Comparison of ENCODE assay signal across 35 cellular contexts in the genomic region with DNA sequence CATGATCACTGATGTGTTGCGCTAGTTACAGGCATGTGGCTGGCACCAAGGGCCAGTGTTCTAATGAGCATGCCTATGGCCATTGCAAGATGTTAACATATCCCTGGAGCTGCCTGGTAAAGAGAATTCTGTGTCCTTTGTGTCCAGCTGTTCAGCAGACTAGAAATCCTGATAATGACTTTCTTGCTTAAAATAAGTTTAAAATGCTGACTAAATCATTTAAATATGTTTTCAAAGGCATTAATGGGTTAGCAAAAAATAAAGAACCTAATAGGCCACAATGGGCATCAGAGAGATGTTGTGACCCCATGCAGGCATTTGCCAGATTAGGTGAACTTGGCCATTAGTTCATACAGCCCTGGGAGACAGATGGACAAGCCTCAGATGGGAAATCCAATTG.
"Had no signal": no experiment of that assay in that cellular context is flagged by ENCODE, and none has a peak within 500 bp of the region (broad histone marks: within the 10 kb centered on the region; RNA-seq: fewer than 3 reads in every experiment).

No MANE protein-coding gene starts in this region.

- H3K4me3 ChIP-seq: MG63 had no signal

- DNase-seq: Karpas-422, Kasumi-1, MG63, MM.1S, MV-4-11, NCI-H1048, NCI-H1092, NCI-H1092 treated with DMSO at 0.1 percent for 48 hours, NCI-H1105, NCI-H1105 treated with DMSO at 0.1 percent for 48 hours, NCI-H1417, NCI-H1417 treated with DMSO at 0.1 percent for 48 hours, NCI-H1436, NCI-H1436 treated with DMSO at 0.1 percent for 48 hours, NCI-H146, NCI-H1694, NCI-H1694 treated with DMSO at 0.1 percent for 48 hours, NCI-H187, NCI-H187 treated with DMSO at 0.1 percent for 48 hours, NCI-H1930, NCI-H2029, NCI-H2029 treated with DMSO at 0.1 percent for 48 hours, NCI-H2081, NCI-H2081 treated with DMSO at 0.1 percent for 48 hours, NCI-H2107, NCI-H2171, NCI-H2171 treated with DMSO at 0.1 percent for 48 hours, NCI-H2227 treated with DMSO at 0.1 percent for 48 hours, NCI-H226, NCI-H345, NCI-H446, NCI-H446 treated with DMSO at 0.1 percent for 48 hours, NCI-H510A, NCI-H510A treated with DMSO at 0.1 percent for 48 hours, NCI-H524 had no signal

- H3K27me3 ChIP-seq: MG63 had no signal

- H3K36me3 ChIP-seq: MG63 had no signal

- H3K9me3 ChIP-seq: MG63 had no signal
